ENCODE assay signal across 10 cellular contexts in the genomic region with DNA sequence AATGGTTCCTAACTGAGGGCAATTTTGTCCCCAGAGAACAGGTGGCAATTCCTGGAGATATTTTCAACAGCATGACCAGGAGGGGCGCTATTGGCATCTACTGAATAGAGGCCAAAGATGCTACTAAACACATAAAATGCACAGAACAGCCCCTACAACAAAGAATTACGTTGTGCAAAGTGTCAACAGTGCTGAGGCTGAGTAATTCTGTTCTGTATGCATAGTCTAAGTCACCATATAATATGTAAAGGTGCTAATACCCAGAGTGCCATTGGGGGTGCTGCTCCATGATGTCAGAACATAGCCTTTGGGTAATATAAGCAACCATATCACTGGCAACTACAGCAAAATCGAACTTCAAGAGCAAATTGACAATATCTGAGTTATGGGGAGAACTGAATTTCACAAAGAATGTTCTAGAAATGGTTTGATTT.
DNase-seq lines count a peak whose midpoint lies in the region; ATAC-seq, FAIRE-seq and TF ChIP-seq lines count a peak whose summit lies in the region.
"Had no signal": no experiment of that assay in that cellular context is flagged by ENCODE, and none has a peak within 500 bp of the region (broad histone marks: within the 10 kb centered on the region; RNA-seq: fewer than 3 reads in every experiment).

No MANE protein-coding gene starts in this region.

- H3K27me3 ChIP-seq in SJCRH30, result no peaks in the 10 kb centered on the region

- ATAC-seq in activated CD8-positive, alpha-beta T cell treated with anti-CD3 and anti-CD28 coated beads for 36 hours, result no peak
- ATAC-seq in activated CD8-positive, alpha-beta T cell treated with anti-CD3 and anti-CD28 coated beads, Interleukin-2, amount 10 ng/mL, durations not matched to agents 7 days and 5 days, result no peak
- no peak for ATAC-seq in GM21737 (IDR thresholded peaks at IDR 0.05; ENCODE audit: unreplicated experiment)

- H3K9me3 Mint-ChIP-seq in activated CD8-positive, alpha-beta T cell treated with anti-CD3 and anti-CD28 coated beads for 36 hours, result no peaks in the 10 kb centered on the region
- no peaks in the 10 kb centered on the region for H3K9me3 Mint-ChIP-seq in activated CD8-positive, alpha-beta T cell treated with anti-CD3 and anti-CD28 coated beads, Interleukin-2, amount 10 ng/mL, durations not matched to agents 7 days and 5 days (ENCODE audit: insufficient read depth)
- H3K9me3 Mint-ChIP-seq in glutamatergic neuron (ENCODE audit: unreplicated experiment), result no peaks in the 10 kb centered on the region

- H3K4me1 ChIP-seq in SJCRH30, result peaks cover 24% of the 10 kb centered on the region

- TF ChIP-seq CTCF in activated CD8-positive, alpha-beta T cell treated with anti-CD3 and anti-CD28 coated beads for 36 hours (IDR thresholded peaks at IDR 0.05), result no peak
- TF ChIP-seq CTCF in glutamatergic neuron (IDR thresholded peaks at IDR 0.05; ENCODE audit: partially characterized antibody, unreplicated experiment), result peak; percentile 55

- no peaks in the 10 kb centered on the region for H3K36me3 Mint-ChIP-seq in activated CD8-positive, alpha-beta T cell treated with anti-CD3 and anti-CD28 coated beads for 36 hours (ENCODE audit: low read depth)
- no peaks in the 10 kb centered on the region for H3K36me3 Mint-ChIP-seq in activated CD8-positive, alpha-beta T cell treated with anti-CD3 and anti-CD28 coated beads, Interleukin-2, amount 10 ng/mL, durations not matched to agents 7 days and 5 days (ENCODE audit: low read depth)
- H3K36me3 Mint-ChIP-seq in glutamatergic neuron (ENCODE audit: unreplicated experiment), result no peaks in the 10 kb centered on the region

- H3K36me3 ChIP-seq in SJCRH30, result no peaks in the 10 kb centered on the region

- peak; percentile 76 for FAIRE-seq in urothelium cell line (lab: Jason Lieb, UNC)
- FAIRE-seq: astrocyte had no signal

- no peaks in the 10 kb centered on the region for H3K4me1 Mint-ChIP-seq in activated CD8-positive, alpha-beta T cell treated with anti-CD3 and anti-CD28 coated beads for 36 hours (ENCODE audit: low read depth)
- H3K4me1 Mint-ChIP-seq in activated CD8-positive, alpha-beta T cell treated with anti-CD3 and anti-CD28 coated beads, Interleukin-2, amount 10 ng/mL, durations not matched to agents 7 days and 5 days (ENCODE audit: low read depth), result no peaks in the 10 kb centered on the region
- peaks cover 12% of the 10 kb centered on the region for H3K4me1 Mint-ChIP-seq in glutamatergic neuron (ENCODE audit: low read depth, unreplicated experiment)
- H3K4me1 Mint-ChIP-seq: B cell had no signal

- H3K4me3 ChIP-seq in SJCRH30, result no peak overlapping the region

- peaks cover 6% of the 10 kb centered on the region for H3K27me3 Mint-ChIP-seq in activated CD8-positive, alpha-beta T cell treated with anti-CD3 and anti-CD28 coated beads for 36 hours
- H3K27me3 Mint-ChIP-seq in activated CD8-positive, alpha-beta T cell treated with anti-CD3 and anti-CD28 coated beads, Interleukin-2, amount 10 ng/mL, durations not matched to agents 7 days and 5 days (ENCODE audit: low read depth), result peaks cover 4% of the 10 kb centered on the region
- H3K27me3 Mint-ChIP-seq in glutamatergic neuron (ENCODE audit: unreplicated experiment), result no peaks in the 10 kb centered on the region

- peak; percentile 1 for DNase-seq in activated CD8-positive, alpha-beta T cell treated with anti-CD3 and anti-CD28 coated beads for 36 hours
- no peak for DNase-seq in activated CD8-positive, alpha-beta T cell treated with anti-CD3 and anti-CD28 coated beads, Interleukin-2, amount 10 ng/mL, durations not matched to agents 7 days and 5 days
- DNase-seq in SJCRH30, result peak in 1 of 2 experiments; percentile 46
- peak; percentile 32 for DNase-seq in glutamatergic neuron
- no peak for DNase-seq in urothelium cell line (ENCODE audit: low spot score)
- no peak for DNase-seq in NCI-H2227 treated with DMSO at 0.1 percent for 48 hours (lab: John Stamatoyannopoulos, UW)
- no peak for DNase-seq in NCI-H2171 (lab: John Stamatoyannopoulos, UW)

- POLR2A ChIA-PET in activated CD8-positive, alpha-beta T cell treated with anti-CD3 and anti-CD28 coated beads for 36 hours (lab: Charles Lee), result no interaction called here
- POLR2A ChIA-PET in activated CD8-positive, alpha-beta T cell treated with anti-CD3 and anti-CD28 coated beads, Interleukin-2, amount 10 ng/mL, durations not matched to agents 7 days and 5 days (lab: Charles Lee), result no interaction called here

- no peaks in the 10 kb centered on the region for H3K9me3 ChIP-seq in SJCRH30 (replicated peaks)

- no peak overlapping the region for H3K4me3 Mint-ChIP-seq in activated CD8-positive, alpha-beta T cell treated with anti-CD3 and anti-CD28 coated beads for 36 hours
- H3K4me3 Mint-ChIP-seq in activated CD8-positive, alpha-beta T cell treated with anti-CD3 and anti-CD28 coated beads, Interleukin-2, amount 10 ng/mL, durations not matched to agents 7 days and 5 days, result no peak overlapping the region
- H3K4me3 Mint-ChIP-seq in glutamatergic neuron (ENCODE audit: unreplicated experiment), result no peak overlapping the region
- H3K4me3 Mint-ChIP-seq: B cell had no signal

- intact Hi-C loops in activated CD8-positive, alpha-beta T cell treated with anti-CD3 and anti-CD28 coated beads for 36 hours (cut with micrococcal nuclease), result no loop called here

- H3K27ac Mint-ChIP-seq in activated CD8-positive, alpha-beta T cell treated with anti-CD3 and anti-CD28 coated beads for 36 hours, result no peak overlapping the region
- H3K27ac Mint-ChIP-seq in activated CD8-positive, alpha-beta T cell treated with anti-CD3 and anti-CD28 coated beads, Interleukin-2, amount 10 ng/mL, durations not matched to agents 7 days and 5 days, result no peak overlapping the region
- H3K27ac Mint-ChIP-seq in glutamatergic neuron (ENCODE audit: unreplicated experiment), result no peak overlapping the region
- H3K27ac Mint-ChIP-seq: B cell had no signal

- CTCF ChIA-PET in activated CD8-positive, alpha-beta T cell treated with anti-CD3 and anti-CD28 coated beads for 36 hours (lab: Charles Lee), result no interaction called here
- CTCF ChIA-PET in activated CD8-positive, alpha-beta T cell treated with anti-CD3 and anti-CD28 coated beads, Interleukin-2, amount 10 ng/mL, durations not matched to agents 7 days and 5 days (lab: Charles Lee), result no interaction called here

- H3K27ac ChIP-seq in SJCRH30, result peak overlapping the region; percentile 65

Comparison
In these comparisons a context has a peak if more than half of its experiments do, and no peak if none do; other contexts are left out.
1. DNase-seq: peak in activated CD8-positive, alpha-beta T cell treated with anti-CD3 and anti-CD28 coated beads for 36 hours (single experiment) and glutamatergic neuron (single experiment); none in activated CD8-positive, alpha-beta T cell treated with anti-CD3 and anti-CD28 coated beads, Interleukin-2, amount 10 ng/mL, durations not matched to agents 7 days and 5 days (single experiment), urothelium cell line (single experiment), NCI-H2227 treated with DMSO at 0.1 percent for 48 hours (single experiment) and NCI-H2171 (single experiment).